Comparison of ENCODE assay signal across 8 cellular contexts in genomic region chr19:53537523-53538377, GRCh38. TPM values are rescaled to one million over a fixed set of nuclear protein-coding genes. Genes with fewer than 3 reads are reported as not detected.
DNase-seq lines count a peak whose midpoint lies in the region; ATAC-seq and TF ChIP-seq lines count a peak whose summit lies in the region.

ZNF331 (plus strand) TSS chr19:53538145; CDS start chr19:53569377, 31,232 bp downstream.

- TF ChIP-seq POLR2A in suprapubic skin (IDR thresholded peaks at IDR 0.05), result peak in 1 of 2 donors; percentile 59

- peak; percentile 59 for TF ChIP-seq EP300 in suprapubic skin (IDR thresholded peaks at IDR 0.05)

- no peaks in the 10 kb centered on the region for H3K27me3 ChIP-seq in suprapubic skin

- H3K36me3 ChIP-seq in suprapubic skin, result peaks cover 11% of the 10 kb centered on the region

- peak in 1 of 2 donors; percentile 59 for TF ChIP-seq CTCF in suprapubic skin (IDR thresholded peaks at IDR 0.05)

- no peaks in the 10 kb centered on the region for H3K9me3 ChIP-seq in suprapubic skin

- H3K4me1 ChIP-seq in suprapubic skin, result peaks cover 4% of the 10 kb centered on the region

- 57% methylated on average over 48 of the region's 81 CpGs for WGBS in suprapubic skin

- ATAC-seq in HG03095 (IDR thresholded peaks at IDR 0.05; ENCODE audit: unreplicated experiment), result peak; percentile 56

- DNase-seq in NCI-H187 (lab: John Stamatoyannopoulos, UW) (peak; percentile 38 to 45), NCI-H187 treated with DMSO at 0.1 percent for 48 hours (lab: John Stamatoyannopoulos, UW) (no peak), germinal center (ENCODE audit: low spot score) (peak; percentile 84), occipital lobe (lab: John Stamatoyannopoulos, UW) (peak; percentile 73), suprapubic skin (ENCODE audit: low spot score in 2 of 2) (peak; percentile 90 to 94)
- DNase-seq in activated gamma-delta T cell treated with anti-CD3 and anti-CD28 coated beads, Interleukin-2, amount 50 U/mL, for 16 hours (ENCODE audit: low read depth), result peak; percentile 87

- peak within 1 kb of the TSS; percentile 57 for H3K4me3 ChIP-seq in suprapubic skin

- H3K27ac ChIP-seq in suprapubic skin, result peak within 1 kb of the TSS; percentile 77

TF ChIP-seq in PFSK-1, 5 proteins besides CTCF, POLR2A, EP300 and RAD21:
- TF ChIP-seq POLR2AphosphoS5 (IDR thresholded peaks at IDR 0.05; ENCODE audit: low read depth, low read length) (no peak; the same call in 1 of the 2 replicates), FOXP2 (optimal IDR thresholded peaks at IDR 0.05; ENCODE audit: borderline replicate concordance, extremely low read depth, extremely low read length, insufficient read depth) (peak; percentile 36), TAF1 (IDR thresholded peaks at IDR 0.05; ENCODE audit: borderline replicate concordance, insufficient read depth, low read length) (no peak), REST (IDR thresholded peaks at IDR 0.05; ENCODE audit: insufficient read depth in 1 of 2, low read depth in 2 of 2, low read length in 2 of 2) (no peak), SIN3A (IDR thresholded peaks at IDR 0.05; ENCODE audit: borderline replicate concordance, insufficient read depth, low read length) (no peak)

RNA-seq across cellular contexts. Expression of gene ZNF331, which starts in this region (rescaled TPM):
- polyA plus RNA-seq in PFSK-1 (2012; ENCODE audit: insufficient read length, low read depth), result 9.8 TPM
- total RNA-seq in occipital lobe (18.2 TPM), suprapubic skin (10 to 100 TPM; 20.5 to 41.1 (median 27.8) TPM)
